ENCODE assay signal across 35 cellular contexts in the genomic region with DNA sequence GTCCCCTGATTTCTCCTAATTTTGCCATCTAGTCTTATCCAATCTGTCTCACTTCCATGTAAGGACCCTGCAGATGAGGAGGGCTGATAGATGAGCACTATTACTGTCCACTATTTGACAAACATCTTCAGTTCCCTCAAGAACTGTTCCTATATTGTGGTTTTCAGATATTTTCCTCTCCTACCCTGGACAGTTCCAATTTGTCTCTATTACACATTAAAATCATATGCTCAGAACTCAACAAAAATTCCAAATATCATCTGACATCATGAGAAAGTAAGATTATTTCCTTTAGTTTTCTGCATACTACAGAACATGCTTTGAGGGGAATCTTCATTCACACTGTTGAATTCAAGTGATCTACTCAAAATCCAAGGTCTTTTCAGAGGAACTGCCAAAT.
"Had no signal": no experiment of that assay in that cellular context is flagged by ENCODE, and none has a peak within 500 bp of the region (broad histone marks: within the 10 kb centered on the region; RNA-seq: fewer than 3 reads in every experiment).

No MANE protein-coding gene starts in this region.

- H3K9me3 ChIP-seq: MG63 had no signal

- DNase-seq: Karpas-422, Kasumi-1, MG63, MM.1S, MV-4-11, NCI-H1048, NCI-H1092, NCI-H1092 treated with DMSO at 0.1 percent for 48 hours, NCI-H1105, NCI-H1105 treated with DMSO at 0.1 percent for 48 hours, NCI-H1417, NCI-H1417 treated with DMSO at 0.1 percent for 48 hours, NCI-H1436, NCI-H1436 treated with DMSO at 0.1 percent for 48 hours, NCI-H146, NCI-H1694, NCI-H1694 treated with DMSO at 0.1 percent for 48 hours, NCI-H187, NCI-H187 treated with DMSO at 0.1 percent for 48 hours, NCI-H1930, NCI-H2029, NCI-H2029 treated with DMSO at 0.1 percent for 48 hours, NCI-H2081, NCI-H2081 treated with DMSO at 0.1 percent for 48 hours, NCI-H2107, NCI-H2171, NCI-H2171 treated with DMSO at 0.1 percent for 48 hours, NCI-H2227 treated with DMSO at 0.1 percent for 48 hours, NCI-H226, NCI-H345, NCI-H446, NCI-H446 treated with DMSO at 0.1 percent for 48 hours, NCI-H510A, NCI-H510A treated with DMSO at 0.1 percent for 48 hours, NCI-H524 had no signal

- H3K4me3 ChIP-seq: MG63 had no signal

- H3K36me3 ChIP-seq: MG63 had no signal
